In genomic region chr2:112027767-112028166, GRCh38 we compare ENCODE assay signal across 21 cellular contexts.
"Had no signal": no experiment of that assay in that cellular context is flagged by ENCODE, and none has a peak within 500 bp of the region (broad histone marks: within the 10 kb centered on the region; RNA-seq: fewer than 3 reads in every experiment).

No MANE protein-coding gene starts in this region.

- H3K4me3 ChIP-seq: colonic mucosa, gastroesophageal sphincter, heart right ventricle, left lung, lower lobe of right lung had no signal

- H3K27me3 ChIP-seq: colonic mucosa, gastroesophageal sphincter, heart right ventricle, left lung had no signal

- H3K27ac ChIP-seq: colonic mucosa, epithelial cell of prostate, foreskin keratinocyte, gastroesophageal sphincter, heart right ventricle, left lung, lower lobe of right lung had no signal

- H3K36me3 ChIP-seq: colonic mucosa had no signal

- H3K4me3 Mint-ChIP-seq: dendritic cell treated with granulocyte-macrophage colony-stimulating factor and Interleukin-4, amounts not matched to agents 40 ng/mL and 50 ng/mL, for 4 days; effector memory CD8-positive, alpha-beta T cell; endodermal cell; naive thymus-derived CD4-positive, alpha-beta T cell had no signal

- H3K4me1 ChIP-seq: colonic mucosa had no signal

- H3K9me3 Mint-ChIP-seq: dendritic cell treated with granulocyte-macrophage colony-stimulating factor and Interleukin-4, amounts not matched to agents 40 ng/mL and 50 ng/mL, for 4 days; effector memory CD8-positive, alpha-beta T cell; naive thymus-derived CD4-positive, alpha-beta T cell had no signal

- ATAC-seq: effector memory CD8-positive, alpha-beta T cell; esophagus mucosa; foreskin keratinocyte; gastroesophageal sphincter; heart right ventricle; left cardiac atrium; left lung; left ventricle myocardium superior; lower lobe of right lung; naive thymus-derived CD4-positive, alpha-beta T cell had no signal

- H3K9me3 ChIP-seq: colonic mucosa, gastroesophageal sphincter, heart right ventricle, left lung, lower lobe of right lung had no signal

- H3K36me3 Mint-ChIP-seq: naive thymus-derived CD4-positive, alpha-beta T cell had no signal

- H3K27ac Mint-ChIP-seq: dendritic cell treated with granulocyte-macrophage colony-stimulating factor and Interleukin-4, amounts not matched to agents 40 ng/mL and 50 ng/mL, for 4 days; effector memory CD8-positive, alpha-beta T cell; endodermal cell; naive thymus-derived CD4-positive, alpha-beta T cell had no signal

- DNase-seq: colonic mucosa; cortex of kidney; effector CD8-positive, alpha-beta T cell; effector memory CD8-positive, alpha-beta T cell; endodermal cell; erythroblast; foreskin keratinocyte; head of caudate nucleus; heart right ventricle; hippocampal formation; left cardiac atrium; left lung; left ventricle myocardium superior; lower lobe of right lung; mesenchymal stem cell; midbrain; naive thymus-derived CD4-positive, alpha-beta T cell had no signal
